Comparison of ENCODE assay signal across 20 cellular contexts in genomic region chr12:105706973-105707334, GRCh38.
"Had no signal": no experiment of that assay in that cellular context is flagged by ENCODE, and none has a peak within 500 bp of the region (broad histone marks: within the 10 kb centered on the region; RNA-seq: fewer than 3 reads in every experiment).

No MANE protein-coding gene starts in this region.

- ATAC-seq: activated CD8-positive, alpha-beta memory T cell treated with anti-CD3 and anti-CD28 coated beads, Interleukin-2, amount 10 ng/mL, durations not matched to agents 7 days and 5 days; activated T-helper 17 cell treated with anti-CD3 and anti-CD28 coated beads, Interleukin-2, amount 50 U/mL, for 72 hours had no signal

- H3K27me3 ChIP-seq: colonic mucosa, sigmoid colon, thyroid gland had no signal

- H3K4me1 ChIP-seq: colonic mucosa, lower lobe of right lung, sigmoid colon had no signal

- H3K9me3 ChIP-seq: colonic mucosa, lower lobe of right lung, sigmoid colon, thyroid gland had no signal

- DNase-seq: activated B cell treated with CpG ODN at 0.5 μM for 24 hours; activated CD4-positive, alpha-beta memory T cell treated with anti-CD3 and anti-CD28 coated beads, Interleukin-2, amount 10 ng/mL, durations not matched to agents 7 days and 5 days; activated CD4-positive, alpha-beta T cell treated with anti-CD3 and anti-CD28 coated beads for 4 hours; activated CD8-positive, alpha-beta memory T cell treated with anti-CD3 and anti-CD28 coated beads, Interleukin-2, amount 10 ng/mL, durations not matched to agents 7 days and 5 days; activated naive CD4-positive, alpha-beta T cell; activated naive CD8-positive, alpha-beta T cell treated with anti-CD3 and anti-CD28 coated beads for 36 hours; colonic mucosa; lower lobe of right lung; sigmoid colon; stimulated activated CD4-positive, alpha-beta T cell treated with anti-CD3 and anti-CD28 coated beads, Interleukin-12 subunit alpha, Interleukin-12 subunit beta, amount 100 ng/mL, for 4 hours; stimulated activated CD4-positive, alpha-beta T cell treated with anti-CD3 and anti-CD28 coated beads, Interleukin-1b, Interleukin-23, amount 100 ng/mL, for 48 hours; stimulated activated CD8-positive, alpha-beta memory T cell treated with anti-CD3 and anti-CD28 coated beads, Interleukin-4, amount 100 ng/mL, for 48 hours; stimulated activated naive CD4-positive, alpha-beta T cell; T-helper 9 cell; thyroid gland had no signal

- H3K27me3 Mint-ChIP-seq: activated CD4-positive, alpha-beta memory T cell treated with anti-CD3 and anti-CD28 coated beads, Interleukin-2, amount 10 ng/mL, durations not matched to agents 7 days and 5 days; activated CD8-positive, alpha-beta memory T cell treated with anti-CD3 and anti-CD28 coated beads, Interleukin-2, amount 10 ng/mL, durations not matched to agents 7 days and 5 days; central memory CD8-positive, alpha-beta T cell had no signal

- H3K4me1 Mint-ChIP-seq: activated B cell treated with CpG ODN at 0.5 μM for 24 hours; activated CD4-positive, alpha-beta memory T cell treated with anti-CD3 and anti-CD28 coated beads, Interleukin-2, amount 10 ng/mL, durations not matched to agents 7 days and 5 days; activated CD8-positive, alpha-beta memory T cell treated with anti-CD3 and anti-CD28 coated beads, Interleukin-2, amount 10 ng/mL, durations not matched to agents 7 days and 5 days; activated naive CD8-positive, alpha-beta T cell treated with anti-CD3 and anti-CD28 coated beads for 36 hours; activated T-helper 17 cell treated with anti-CD3 and anti-CD28 coated beads, Interleukin-2, amount 50 U/mL, for 72 hours; central memory CD8-positive, alpha-beta T cell had no signal

- H3K27ac Mint-ChIP-seq: activated B cell treated with CpG ODN at 0.5 μM for 24 hours; activated CD4-positive, alpha-beta memory T cell treated with anti-CD3 and anti-CD28 coated beads, Interleukin-2, amount 10 ng/mL, durations not matched to agents 7 days and 5 days; activated CD8-positive, alpha-beta memory T cell treated with anti-CD3 and anti-CD28 coated beads, Interleukin-2, amount 10 ng/mL, durations not matched to agents 7 days and 5 days; activated naive CD8-positive, alpha-beta T cell treated with anti-CD3 and anti-CD28 coated beads for 36 hours; activated T-helper 17 cell treated with anti-CD3 and anti-CD28 coated beads, Interleukin-2, amount 50 U/mL, for 72 hours; endodermal cell had no signal

- H3K4me3 Mint-ChIP-seq: activated B cell treated with CpG ODN at 0.5 μM for 24 hours; activated CD4-positive, alpha-beta memory T cell treated with anti-CD3 and anti-CD28 coated beads, Interleukin-2, amount 10 ng/mL, durations not matched to agents 7 days and 5 days; activated CD8-positive, alpha-beta memory T cell treated with anti-CD3 and anti-CD28 coated beads, Interleukin-2, amount 10 ng/mL, durations not matched to agents 7 days and 5 days; activated naive CD8-positive, alpha-beta T cell treated with anti-CD3 and anti-CD28 coated beads for 36 hours; activated T-helper 17 cell treated with anti-CD3 and anti-CD28 coated beads, Interleukin-2, amount 50 U/mL, for 72 hours; central memory CD8-positive, alpha-beta T cell; endodermal cell had no signal

- H3K36me3 Mint-ChIP-seq: activated CD8-positive, alpha-beta memory T cell treated with anti-CD3 and anti-CD28 coated beads, Interleukin-2, amount 10 ng/mL, durations not matched to agents 7 days and 5 days; activated naive CD8-positive, alpha-beta T cell treated with anti-CD3 and anti-CD28 coated beads for 36 hours had no signal

- H3K9me3 Mint-ChIP-seq: activated B cell treated with CpG ODN at 0.5 μM for 24 hours; activated CD4-positive, alpha-beta memory T cell treated with anti-CD3 and anti-CD28 coated beads, Interleukin-2, amount 10 ng/mL, durations not matched to agents 7 days and 5 days; activated naive CD8-positive, alpha-beta T cell treated with anti-CD3 and anti-CD28 coated beads for 36 hours; activated T-helper 17 cell treated with anti-CD3 and anti-CD28 coated beads, Interleukin-2, amount 50 U/mL, for 72 hours; central memory CD8-positive, alpha-beta T cell; endodermal cell had no signal

- H3K36me3 ChIP-seq: colonic mucosa, lower lobe of right lung, sigmoid colon, thyroid gland had no signal

- H3K4me3 ChIP-seq: colonic mucosa, lower lobe of right lung, sigmoid colon, thyroid gland had no signal

- H3K27ac ChIP-seq: colonic mucosa, epithelial cell of prostate, lower lobe of right lung, parathyroid adenoma, sigmoid colon, thyroid gland had no signal

- H3K9ac ChIP-seq: parathyroid adenoma had no signal

- H3K79me2 ChIP-seq: parathyroid adenoma had no signal
